In the genomic region with DNA sequence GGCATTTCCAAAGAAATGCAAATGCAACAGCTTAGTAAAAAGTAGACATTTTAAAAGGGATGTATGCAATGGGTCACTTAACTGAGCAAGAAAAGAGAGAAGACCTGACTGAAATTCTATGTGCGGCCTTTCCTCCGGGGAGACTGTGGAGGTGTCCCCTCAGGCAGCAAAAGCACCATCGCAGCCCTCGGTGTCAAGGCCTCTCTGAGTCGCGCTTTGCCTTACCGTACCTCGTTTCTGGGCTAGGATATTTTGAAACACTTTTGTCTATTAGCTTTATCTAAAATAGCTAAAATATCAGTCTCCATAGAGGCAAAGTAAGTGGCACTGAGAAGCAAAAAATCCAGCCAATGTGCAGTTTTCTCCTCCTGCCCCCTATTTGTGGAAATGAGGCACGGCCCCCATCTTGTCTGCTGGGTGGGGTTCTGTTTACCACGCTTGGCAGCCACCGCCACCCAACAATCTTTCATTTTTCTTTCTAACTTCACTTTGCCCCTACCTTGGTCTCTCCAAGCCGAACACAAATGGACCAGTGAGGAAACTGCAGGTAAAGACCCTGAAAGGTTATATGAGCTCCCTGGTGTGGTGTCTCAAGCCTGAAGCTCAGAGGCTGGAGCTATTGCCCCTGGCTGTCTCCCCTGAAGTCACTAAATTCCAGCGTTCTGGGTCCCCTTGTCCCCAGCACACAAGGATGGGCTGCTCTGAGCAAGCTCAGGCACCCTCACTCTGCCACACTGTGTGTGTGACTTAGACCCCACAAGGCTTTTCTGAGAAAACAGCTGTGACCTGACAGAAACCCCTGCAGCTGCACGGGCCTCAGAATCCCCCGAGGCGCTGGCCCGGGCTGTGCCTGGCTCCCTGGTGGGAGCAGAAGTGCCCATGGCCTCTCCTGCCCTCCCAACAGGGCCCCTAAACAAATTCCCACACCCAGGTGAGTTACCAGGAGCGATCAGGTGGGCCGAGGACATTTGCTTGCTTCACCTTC, we compare ENCODE assay signal across 15 cellular contexts. TPM values are rescaled to one million over a fixed set of nuclear protein-coding genes. Genes with fewer than 3 reads are reported as not detected.
DNase-seq lines count a peak whose midpoint lies in the region; ATAC-seq and TF ChIP-seq lines count a peak whose summit lies in the region.
"Had no signal": no experiment of that assay in that cellular context is flagged by ENCODE, and none has a peak within 500 bp of the region (broad histone marks: within the 10 kb centered on the region; RNA-seq: fewer than 3 reads in every experiment).

No MANE protein-coding gene starts in this region.

- no peak for TF ChIP-seq CTCF in ovary (IDR thresholded peaks at IDR 0.05)

- peak overlapping the region; percentile 100 for H3K27ac Mint-ChIP-seq in activated T-cell treated with anti-CD3 and anti-CD28 coated beads, Interleukin-2, amount 50 U/mL, for 24 hours
- H3K27ac Mint-ChIP-seq: brain had no signal

- intact Hi-C loops in ovary (cut with DNase I): no loop called here

- peak; percentile 58 for DNase-seq in activated T-cell treated with anti-CD3 and anti-CD28 coated beads, Interleukin-2, amount 50 U/mL, for 1 hour
- DNase-seq in activated T-cell treated with anti-CD3 and anti-CD28 coated beads for 4 hours: no peak
- peak; percentile 74 for DNase-seq in activated T-cell treated with anti-CD3 and anti-CD28 coated beads, Interleukin-2, amount 50 U/mL, for 24 hours
- DNase-seq in ovary: no peak
- DNase-seq: NCI-H1105 treated with DMSO at 0.1 percent for 48 hours, posterior cingulate gyrus, thyroid gland had no signal

- WGBS in esophagus, 2 donors: 78 to 80% methylated on average over 19 of the region's 19 CpGs
- 46% methylated on average over 19 of the region's 19 CpGs for WGBS in thymus
- WGBS in ovary, 3 donors: 83 to 85% (median 83%) methylated on average over 19 of the region's 19 CpGs

- H3K36me3 ChIP-seq in esophagus (ENCODE audit: control insufficient read depth in 2 of 2, insufficient read depth in 2 of 2, low read length in 1 of 2) (no peaks in the 10 kb centered on the region), thymus (ENCODE audit: control insufficient read depth, insufficient read depth) (peaks cover 13% of the 10 kb centered on the region), ovary (no peaks in the 10 kb centered on the region)
- H3K36me3 ChIP-seq: thyroid gland had no signal

- H3K9me3 ChIP-seq in esophagus (ENCODE audit: control insufficient read depth in 2 of 2, insufficient read depth in 1 of 2, low read depth in 1 of 2, low read length in 1 of 2) (no peaks in the 10 kb centered on the region), thymus (ENCODE audit: control insufficient read depth) (no peaks in the 10 kb centered on the region), ovary (no peaks in the 10 kb centered on the region)
- H3K9me3 ChIP-seq: thyroid gland had no signal

- H3K27ac ChIP-seq in esophagus (ENCODE audit: low read depth in 2 of 2, low read length in 1 of 2) (peak overlapping the region; percentile 13 to 16), thymus (ENCODE audit: low read depth) (peak overlapping the region; percentile 91), ovary (no peak overlapping the region)
- H3K27ac ChIP-seq: GM23248, thyroid gland had no signal

- ATAC-seq in GM18519 (IDR thresholded peaks at IDR 0.05; ENCODE audit: low FRiP score, unreplicated experiment) (no peak), HG02759 (IDR thresholded peaks at IDR 0.05; ENCODE audit: unreplicated experiment) (no peak)

- no peak for TF ChIP-seq POLR2A in ovary (IDR thresholded peaks at IDR 0.05)

- no peaks in the 10 kb centered on the region for H3K4me1 ChIP-seq in esophagus (ENCODE audit: control insufficient read depth in 2 of 2, insufficient read depth in 2 of 2, low read length in 1 of 2)
- peaks cover 26% of the 10 kb centered on the region for H3K4me1 ChIP-seq in thymus (ENCODE audit: control insufficient read depth, insufficient read depth, low read length)
- H3K4me1 ChIP-seq in ovary (ENCODE audit: insufficient read depth): no peaks in the 10 kb centered on the region
- H3K4me1 ChIP-seq: thyroid gland had no signal

- H3K27me3 Mint-ChIP-seq in activated T-cell treated with anti-CD3 and anti-CD28 coated beads, Interleukin-2, amount 50 U/mL, for 24 hours: no peaks in the 10 kb centered on the region

- H3K4me3 ChIP-seq in esophagus (ENCODE audit: low read depth in 1 of 2, low read length in 2 of 2) (peak overlapping the region; percentile 2 to 39), thymus (ENCODE audit: low read length) (peak overlapping the region; percentile 78), ovary (no peak overlapping the region)
- H3K4me3 ChIP-seq: GM23248, thyroid gland had no signal

- peak overlapping the region; percentile 98 for H3K4me3 Mint-ChIP-seq in activated T-cell treated with anti-CD3 and anti-CD28 coated beads, Interleukin-2, amount 50 U/mL, for 24 hours
- H3K4me3 Mint-ChIP-seq: brain had no signal

- peaks cover 64% of the 10 kb centered on the region for H3K36me3 Mint-ChIP-seq in activated T-cell treated with anti-CD3 and anti-CD28 coated beads, Interleukin-2, amount 50 U/mL, for 24 hours (ENCODE audit: low read depth)
- H3K36me3 Mint-ChIP-seq: brain had no signal

- H3K9me3 Mint-ChIP-seq in activated T-cell treated with anti-CD3 and anti-CD28 coated beads, Interleukin-2, amount 50 U/mL, for 24 hours: no peaks in the 10 kb centered on the region

- no peak for TF ChIP-seq EP300 in ovary (IDR thresholded peaks at IDR 0.05)

- H3K4me1 Mint-ChIP-seq in activated T-cell treated with anti-CD3 and anti-CD28 coated beads, Interleukin-2, amount 50 U/mL, for 24 hours (ENCODE audit: low read depth): peaks cover 59% of the 10 kb centered on the region

- no peaks in the 10 kb centered on the region for H3K27me3 ChIP-seq in esophagus (ENCODE audit: control insufficient read depth in 1 of 2, insufficient read depth in 2 of 2, low read length in 2 of 2)
- H3K27me3 ChIP-seq in thymus (ENCODE audit: control insufficient read depth, insufficient read depth): no peaks in the 10 kb centered on the region
- H3K27me3 ChIP-seq in ovary: no peaks in the 10 kb centered on the region
- H3K27me3 ChIP-seq: thyroid gland had no signal

RNA-seq across cellular contexts. Expression of a gene that starts 1.6 kb away (rescaled TPM):
- 1 to 10 TPM; 1.3 to 1.6 TPM for polyA plus RNA-seq in esophagus
- 114 TPM for polyA plus RNA-seq in thymus
- total RNA-seq in ovary: 1 to 10 TPM in 2 of 7 donors, under 1 TPM in 5; 0.32 to 1.6 (median 0.43) TPM
- polyA plus RNA-seq in ovary: 1 to 10 TPM in 1 of 2 donors, under 1 TPM in 1; 0.64 to 3.3 TPM
- total RNA-seq: endothelial cell of umbilical vein, GM23248, HT-29 had no signal
- polyA plus RNA-seq: endothelial cell of umbilical vein, GM23248 had no signal

RNA-seq across cellular contexts. Expression of a gene that starts 36.9 kb away (rescaled TPM):
- polyA plus RNA-seq in esophagus: 10 to 100 TPM; 41.9 to 72.7 TPM
- polyA plus RNA-seq in thymus: 179 TPM
- 100 to 1,000 TPM in 3 of 7 donors, 10 to 100 TPM in 4; 82.2 to 151 (median 96.8) TPM for total RNA-seq in ovary
- polyA plus RNA-seq in ovary: 100 to 1,000 TPM in 1 of 2 donors, 10 to 100 TPM in 1; 94.1 to 203 TPM

Comparison
In these comparisons a context has a peak if more than half of its experiments do, and no peak if none do; other contexts are left out.
1. DNase-seq: peak in activated T-cell treated with anti-CD3 and anti-CD28 coated beads, Interleukin-2, amount 50 U/mL, for 1 hour (single experiment) and activated T-cell treated with anti-CD3 and anti-CD28 coated beads, Interleukin-2, amount 50 U/mL, for 24 hours (single experiment); none in activated T-cell treated with anti-CD3 and anti-CD28 coated beads for 4 hours (single experiment) and ovary (0 of 5).
2. H3K27ac ChIP-seq: peak in esophagus (2 of 2) and thymus (single experiment); none in ovary (0 of 2).
3. RNA of a gene that starts 1.6 kb away (polyA plus RNA-seq): 114 TPM in thymus (single experiment); 0.64 to 3.3 TPM in ovary and 1.3 to 1.6 TPM in esophagus; every median in the first group is over 10 times any median in the second.